ENCODE assay signal across 20 cellular contexts in genomic region chr14:72721042-72721540, GRCh38.
DNase-seq lines count a peak whose midpoint lies in the region; ATAC-seq, FAIRE-seq and TF ChIP-seq lines count a peak whose summit lies in the region.
"Had no signal": no experiment of that assay in that cellular context is flagged by ENCODE, and none has a peak within 500 bp of the region (broad histone marks: within the 10 kb centered on the region; RNA-seq: fewer than 3 reads in every experiment).

No MANE protein-coding gene starts in this region.

- H3K4me1 ChIP-seq in K562 (replicated peaks in 1 of 2; ENCODE audit: control insufficient read depth in 2 of 2, insufficient read depth in 2 of 2, low read length in 2 of 2), result peaks cover 0 to 3% of the 10 kb centered on the region in 2 experiments; a peak in 1 of 5 replicates
- H3K4me1 ChIP-seq: Caco-2 had no signal

- H3K27me3 ChIP-seq in K562 (ENCODE audit: control insufficient read depth in 2 of 2, insufficient read depth in 2 of 2, low read length in 2 of 2), result no peaks in the 10 kb centered on the region
- H3K27me3 ChIP-seq: BE2C had no signal

- H3K9me3 Mint-ChIP-seq in activated CD8-positive, alpha-beta memory T cell treated with anti-CD3 and anti-CD28 coated beads, Interleukin-2, amount 10 ng/mL, durations not matched to agents 7 days and 5 days (ENCODE audit: low read depth), result no peaks in the 10 kb centered on the region
- H3K9me3 Mint-ChIP-seq: CD4-positive, CD25-positive, alpha-beta regulatory T cell had no signal

- no peaks in the 10 kb centered on the region for H3K79me2 ChIP-seq in K562 (ENCODE audit: control insufficient read depth, insufficient read depth, low read length)

- peak; percentile 61 for ATAC-seq in activated CD8-positive, alpha-beta memory T cell treated with anti-CD3 and anti-CD28 coated beads, Interleukin-2, amount 10 ng/mL, durations not matched to agents 7 days and 5 days
- ATAC-seq in K562, result no peak
- ATAC-seq in left cardiac atrium, result no peak

- H3K4me2 ChIP-seq in K562 (ENCODE audit: insufficient read depth, low read length), result no peak overlapping the region

- no peaks in the 10 kb centered on the region for H3K36me3 ChIP-seq in K562 (ENCODE audit: control insufficient read depth, insufficient read depth, low read length)

- H3K4me1 Mint-ChIP-seq in activated CD8-positive, alpha-beta memory T cell treated with anti-CD3 and anti-CD28 coated beads, Interleukin-2, amount 10 ng/mL, durations not matched to agents 7 days and 5 days, result peaks cover 23% of the 10 kb centered on the region

- in situ Hi-C loops in K562 (cut with MboI), result no loop called here

- no peaks in the 10 kb centered on the region for H3K9me3 ChIP-seq in K562 (replicated peaks; ENCODE audit: control insufficient read depth, insufficient read depth, low read depth, low read length)
- H3K9me3 ChIP-seq: BE2C, Caco-2 had no signal

- no peaks in the 10 kb centered on the region for H3K9me1 ChIP-seq in K562 (ENCODE audit: control insufficient read depth, insufficient read depth, low read length)

- H3K4me3 ChIP-seq in K562, result no peak overlapping the region
- H3K4me3 ChIP-seq: GM23248 had no signal

- TF ChIP-seq EP300 in K562 (IDR thresholded peaks at IDR 0.05; ENCODE audit: low read length), result no peak

- FAIRE-seq in K562 (lab: Jason Lieb, UNC) (no peak), urothelium cell line (lab: Jason Lieb, UNC) (peak; percentile 37)
- FAIRE-seq: A204.1, D721Med, GM12892, GM18507, H54 had no signal

- H3K27me3 Mint-ChIP-seq in activated CD8-positive, alpha-beta memory T cell treated with anti-CD3 and anti-CD28 coated beads, Interleukin-2, amount 10 ng/mL, durations not matched to agents 7 days and 5 days, result no peaks in the 10 kb centered on the region
- H3K27me3 Mint-ChIP-seq: CD4-positive, CD25-positive, alpha-beta regulatory T cell had no signal

- TF ChIP-seq RAD21 in K562 (CRISPR knock-in tag; conservative IDR thresholded peaks at IDR 0.05 in 1 of 2, IDR thresholded peaks at IDR 0.05 in 1 of 2), result no peak

- no peak for TF ChIP-seq CTCF in K562 (IDR thresholded peaks at IDR 0.05 in 2 of 3, conservative IDR thresholded peaks at IDR 0.05 in 1 of 3; ENCODE audit: insufficient read depth in 2 of 3, low read depth in 1 of 3, low read length in 3 of 3)

- CTCF ChIA-PET in activated CD8-positive, alpha-beta memory T cell treated with anti-CD3 and anti-CD28 coated beads, Interleukin-2, amount 10 ng/mL, durations not matched to agents 7 days and 5 days (lab: Charles Lee), result interaction anchor here (0.8 to 2.4 kb wide), 3 partner anchors 17 to 209 kb away, joined by 4 to 11 read pairs (median 4); no protein-coding TSS in a partner anchor
- CTCF ChIA-PET in K562 (lab: Yijun Ruan, JAX; ENCODE audit: low intra/inter-chr PET ratio), result no interaction called here

- DNase-seq in activated CD8-positive, alpha-beta memory T cell treated with anti-CD3 and anti-CD28 coated beads, Interleukin-2, amount 10 ng/mL, durations not matched to agents 7 days and 5 days, result no peak
- DNase-seq in activated CD8-positive, alpha-beta memory T cell treated with anti-CD3 and anti-CD28 coated beads, Interleukin-2, amount 50 U/mL, for 4 hours, result no peak
- peak; percentile 19 for DNase-seq in LHCN-M2 (ENCODE audit: low read depth)
- DNase-seq in K562 (ENCODE audit: extremely low read depth in 1 of 4, low spot score in 3 of 4), result no peak
- no peak for DNase-seq in urothelium cell line (ENCODE audit: low spot score)
- no peak for DNase-seq in iPS-NIHi7 (ENCODE audit: extremely low spot score)
- DNase-seq in left cardiac atrium, result no peak
- DNase-seq: ACHN; BE2C; C1 segment of cervical spinal cord; Caco-2; CD4-positive, CD25-positive, alpha-beta regulatory T cell; GDM1; GM23248; HCEC 1CT had no signal

- H3K27ac Mint-ChIP-seq in activated CD8-positive, alpha-beta memory T cell treated with anti-CD3 and anti-CD28 coated beads, Interleukin-2, amount 10 ng/mL, durations not matched to agents 7 days and 5 days, result no peak overlapping the region
- H3K27ac Mint-ChIP-seq: CD4-positive, CD25-positive, alpha-beta regulatory T cell had no signal

- TF ChIP-seq POLR2A in K562 (conservative IDR thresholded peaks at IDR 0.05), result no peak

- H3K9ac ChIP-seq in K562 (ENCODE audit: insufficient read depth in 1 of 2, low read depth in 2 of 2, low read length in 2 of 2), result no peak overlapping the region
- H3K9ac ChIP-seq: GM23248 had no signal

- H3K4me3 Mint-ChIP-seq in activated CD8-positive, alpha-beta memory T cell treated with anti-CD3 and anti-CD28 coated beads, Interleukin-2, amount 10 ng/mL, durations not matched to agents 7 days and 5 days, result no peak overlapping the region
- H3K4me3 Mint-ChIP-seq: CD4-positive, CD25-positive, alpha-beta regulatory T cell had no signal

- intact Hi-C loops in K562 (cut with micrococcal nuclease), result no loop called here
- intact Hi-C loops in left cardiac atrium (cut with DNase I), result no loop called here

- H3K27ac ChIP-seq in K562 (ENCODE audit: extremely low read depth, low read depth, low read length), result no peak overlapping the region
- H3K27ac ChIP-seq: GM23248 had no signal

- H4K20me1 ChIP-seq in K562 (replicated peaks; ENCODE audit: control insufficient read depth, insufficient read depth, low read length), result no peaks in the 10 kb centered on the region

- POLR2A ChIA-PET in K562 (lab: Yijun Ruan, JAX), result interaction anchor here (0.6 to 0.7 kb wide), 2 partner anchors 37 to 173 kb away, joined by 3 read pairs; no protein-coding TSS in a partner anchor

- no TSS peak for BruUV-seq in K562 (replicated peaks; lab: Mats Ljungman, UMichigan)

- 11% methylated on average over 1 of the region's 1 CpG for WGBS in K562 (ENCODE audit: insufficient coverage, low coverage, missing lambda C conversion rate)

- H2AFZ ChIP-seq in K562 (ENCODE audit: low read depth, low read length), result no peak overlapping the region
- H2AFZ ChIP-seq: GM23248 had no signal

- peaks cover 2% of the 10 kb centered on the region for H3K36me3 Mint-ChIP-seq in activated CD8-positive, alpha-beta memory T cell treated with anti-CD3 and anti-CD28 coated beads, Interleukin-2, amount 10 ng/mL, durations not matched to agents 7 days and 5 days
- H3K36me3 Mint-ChIP-seq: CD4-positive, CD25-positive, alpha-beta regulatory T cell had no signal

TF ChIP-seq in K562, 482 proteins besides CTCF, POLR2A, EP300 and RAD21:
- TF ChIP-seq L3MBTL2 (IDR thresholded peaks at IDR 0.05) (peak; percentile 13; the same call in 1 of the 2 replicates), GATAD2B (IDR thresholded peaks at IDR 0.05; ENCODE audit: borderline replicate concordance) (no peak)
